Comparison of ENCODE assay signal across 30 cellular contexts in the genomic region with DNA sequence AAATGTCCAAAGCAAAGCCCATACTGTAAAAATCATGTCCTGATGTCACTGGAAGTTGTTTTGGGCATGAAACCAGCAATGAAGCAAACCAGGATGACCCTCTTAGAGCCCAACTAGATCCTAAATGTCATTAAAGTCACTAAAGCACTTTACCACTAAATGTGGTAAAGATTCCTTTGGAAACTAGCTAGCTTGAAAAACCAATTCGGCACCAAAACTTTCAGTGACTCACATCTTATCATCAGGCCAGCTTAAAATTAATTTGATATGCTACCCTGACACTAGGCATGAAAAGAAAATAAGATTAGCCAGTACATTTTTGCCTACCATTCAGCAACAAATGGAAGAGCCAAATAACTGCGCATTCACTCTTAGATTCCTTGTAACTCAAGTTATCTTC.
"Had no signal": no experiment of that assay in that cellular context is flagged by ENCODE, and none has a peak within 500 bp of the region (broad histone marks: within the 10 kb centered on the region; RNA-seq: fewer than 3 reads in every experiment).

No MANE protein-coding gene starts in this region.

- H3K27me3 ChIP-seq: body of pancreas, MG63 had no signal

- H3K27ac ChIP-seq: body of pancreas, RWPE1, WERI-Rb-1 had no signal

- H3K9me3 ChIP-seq: MG63 had no signal

- H3K36me3 ChIP-seq: MG63, WERI-Rb-1 had no signal

- H3K4me1 ChIP-seq: body of pancreas had no signal

- H3K4me3 ChIP-seq: body of pancreas, MG63 had no signal

- ATAC-seq: activated CD8-positive, alpha-beta T cell treated with anti-CD3 and anti-CD28 coated beads, Interleukin-2, amount 10 ng/mL, durations not matched to agents 7 days and 5 days; body of pancreas; Panc1; Right ventricle myocardium inferior; T-cell; T-helper 17 cell had no signal

- DNase-seq: activated CD4-positive, alpha-beta T cell treated with anti-CD3 and anti-CD28 coated beads for 1 hour; activated CD4-positive, alpha-beta T cell treated with anti-CD3 and anti-CD28 coated beads, Interleukin-2, amount 10 ng/mL, durations not matched to agents 7 days and 5 days; activated CD4-positive, alpha-beta T cell treated with anti-CD3 and anti-CD28 coated beads, Interleukin-2, amount 50 U/mL, for 48 hours; activated CD4-positive, CD25-positive, alpha-beta regulatory T cell; activated CD8-positive, alpha-beta T cell treated with anti-CD3 and anti-CD28 coated beads, Interleukin-2, amount 10 ng/mL, durations not matched to agents 7 days and 5 days; activated gamma-delta T cell; activated naive CD4-positive, alpha-beta T cell treated with Interleukin-2 at 50 U/mL for 16 hours; activated naive CD8-positive, alpha-beta T cell treated with anti-CD3 and anti-CD28 coated beads, Interleukin-2, amount 10 ng/mL, durations not matched to agents 7 days and 5 days; activated T-cell treated with anti-CD3 and anti-CD28 coated beads, Interleukin-2, amount 50 U/mL, for 24 hours; amygdala; body of pancreas; caudate nucleus; cerebellar nuclear complex; Kasumi-1; KG1; MG63; NCI-H1048; NCI-H1436 treated with DMSO at 0.1 percent for 48 hours; NCI-H1694 treated with DMSO at 0.1 percent for 48 hours; NCI-H2029; NCI-H345; NCI-H524 treated with DMSO at 0.1 percent for 48 hours; SIG-M5; T-cell; T-helper 17 cell; T-helper 9 cell; WERI-Rb-1 had no signal
